ENCODE assay signal across 24 cellular contexts in the genomic region with DNA sequence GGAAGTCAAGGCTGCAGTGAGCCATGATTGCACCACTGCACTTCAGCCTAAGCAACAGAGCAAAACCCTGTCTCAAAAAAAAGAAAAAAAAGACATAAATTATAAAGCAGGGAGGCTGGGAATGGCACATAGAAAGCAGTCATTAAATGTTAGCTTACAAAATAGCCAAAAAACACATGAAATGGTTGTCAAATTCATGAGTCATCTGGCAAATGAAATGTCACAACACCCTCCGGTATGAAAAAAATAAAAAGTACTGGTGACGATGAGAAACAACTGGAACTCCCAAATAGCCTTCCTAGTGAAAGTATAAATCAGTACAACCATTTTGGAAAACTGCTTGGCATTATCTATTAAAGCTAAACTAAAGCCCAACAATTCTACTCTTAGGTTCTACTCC. TPM values are rescaled to one million over a fixed set of nuclear protein-coding genes. Genes with fewer than 3 reads are reported as not detected.
A peak's percentile ranks its signal among the peaks of the same experiment; 100 is the strongest.
DNase-seq lines count a peak whose midpoint lies in the region; ATAC-seq, FAIRE-seq and TF ChIP-seq lines count a peak whose summit lies in the region.
"Had no signal": no experiment of that assay in that cellular context is flagged by ENCODE, and none has a peak within 500 bp of the region (broad histone marks: within the 10 kb centered on the region; RNA-seq: fewer than 3 reads in every experiment).

No MANE protein-coding gene starts in this region.

- H3K27me3 Mint-ChIP-seq in Caco-2 (ENCODE audit: insufficient read depth, unreplicated experiment) = no peaks in the 10 kb centered on the region
- H3K27me3 Mint-ChIP-seq: activated CD4-positive, alpha-beta memory T cell treated with anti-CD3 and anti-CD28 coated beads, Interleukin-2, amount 10 ng/mL, durations not matched to agents 7 days and 5 days; activated T-cell treated with anti-CD3 and anti-CD28 coated beads, Interleukin-2, amount 50 U/mL, for 24 hours; stimulated activated naive B cell treated with anti-CD40 and anti-IgM and Interleukin-4, amounts not matched to agents 10 μg/mL and 1 μg/mL and 100 μg/mL, for 72 hours had no signal

- no peak for TF ChIP-seq RAD21 in A549 (conservative IDR thresholded peaks at IDR 0.05 in 1 of 2, IDR thresholded peaks at IDR 0.05 in 1 of 2)

- H3K4me1 ChIP-seq in A549 (peaks cover 6% of the 10 kb centered on the region), Caco-2 (peaks cover 7% of the 10 kb centered on the region)

- WGBS in A549 (ENCODE audit: missing lambda C conversion rate) = 63% methylated on average over 2 of the region's 2 CpGs

- no peaks in the 10 kb centered on the region for H3K36me3 ChIP-seq in Caco-2 (ENCODE audit: control insufficient read depth, insufficient read depth, low read length)
- H3K36me3 ChIP-seq: left ventricle myocardium inferior, SJCRH30, tibial nerve had no signal

- H3K4me3 ChIP-seq in A549 (no peak overlapping the region), fibroblast of the aortic adventitia (ENCODE audit: low read depth, low read length) (no peak overlapping the region), Caco-2 (ENCODE audit: low read depth, low read length) (no peak overlapping the region)
- H3K4me3 ChIP-seq: HAP-1, left ventricle myocardium inferior, SJCRH30, tibial nerve had no signal

- H3K9me3 Mint-ChIP-seq in Caco-2 (ENCODE audit: unreplicated experiment) = no peaks in the 10 kb centered on the region

- no TSS peak for BruUV-seq in Caco-2 (replicated peaks; lab: Mats Ljungman, UMichigan)

- TF ChIP-seq CTCF in A549 (IDR thresholded peaks at IDR 0.05) = no peak
- TF ChIP-seq CTCF in fibroblast of the aortic adventitia (IDR thresholded peaks at IDR 0.05; ENCODE audit: insufficient read depth, low read length) = no peak
- no peak for TF ChIP-seq CTCF in Caco-2 (IDR thresholded peaks at IDR 0.05; ENCODE audit: insufficient read depth in 1 of 2, low read depth in 1 of 2, low read length in 1 of 2, severe bottlenecking in 1 of 2, unreplicated experiment in 1 of 2)

- no peak overlapping the region for H3K27ac ChIP-seq in A549
- H3K27ac ChIP-seq: left ventricle myocardium inferior, SJCRH30 had no signal

- H3K4me3 Mint-ChIP-seq in Caco-2 (ENCODE audit: unreplicated experiment) = no peak overlapping the region
- H3K4me3 Mint-ChIP-seq: activated CD4-positive, alpha-beta memory T cell treated with anti-CD3 and anti-CD28 coated beads, Interleukin-2, amount 10 ng/mL, durations not matched to agents 7 days and 5 days; activated T-cell treated with anti-CD3 and anti-CD28 coated beads, Interleukin-2, amount 50 U/mL, for 24 hours; stimulated activated naive B cell treated with anti-CD40 and anti-IgM and Interleukin-4, amounts not matched to agents 10 μg/mL and 1 μg/mL and 100 μg/mL, for 72 hours had no signal

- no peak for TF ChIP-seq EP300 in A549 (IDR thresholded peaks at IDR 0.05)

- H3K4me1 Mint-ChIP-seq in Caco-2 (ENCODE audit: low read depth, unreplicated experiment) = peaks cover 12% of the 10 kb centered on the region

- no peak for FAIRE-seq in A549 (lab: Jason Lieb, UNC)
- FAIRE-seq: astrocyte, colon had no signal

- no peak overlapping the region for H3K27ac Mint-ChIP-seq in Caco-2 (ENCODE audit: unreplicated experiment)
- H3K27ac Mint-ChIP-seq: activated CD4-positive, alpha-beta memory T cell treated with anti-CD3 and anti-CD28 coated beads, Interleukin-2, amount 10 ng/mL, durations not matched to agents 7 days and 5 days; activated naive CD4-positive, alpha-beta T cell treated with anti-CD3 and anti-CD28 coated beads for 36 hours; activated T-cell treated with anti-CD3 and anti-CD28 coated beads, Interleukin-2, amount 50 U/mL, for 24 hours; stimulated activated naive B cell treated with anti-CD40 and anti-IgM and Interleukin-4, amounts not matched to agents 10 μg/mL and 1 μg/mL and 100 μg/mL, for 72 hours had no signal

- no peak for TF ChIP-seq POLR2A in A549 (IDR thresholded peaks at IDR 0.05; ENCODE audit: low read length)

- CTCF ChIA-PET in A549 (lab: Yijun Ruan, JAX) = interaction anchor here (0.6 to 2.8 kb wide), 10 partner anchors 9 to 156 kb away, joined by 3 to 15 read pairs (median 3); no protein-coding TSS in a partner anchor
- CTCF ChIA-PET in Caco-2 (lab: Charles Lee) = interaction anchor here (0.6 to 0.9 kb wide), 3 partner anchors 64 to 203 kb away, joined by 3 to 4 read pairs (median 4); a partner anchor contains a TSS

- POLR2A ChIA-PET in A549 (lab: Yijun Ruan, JAX) (no interaction called here), Caco-2 (lab: Charles Lee) (no interaction called here)

- ATAC-seq in A549 = no peak
- ATAC-seq: stimulated activated naive B cell treated with anti-CD40 and anti-IgM and Interleukin-4, amounts not matched to agents 10 μg/mL and 1 μg/mL and 100 μg/mL, for 72 hours had no signal

- H3K27me3 ChIP-seq in Caco-2 (replicated peaks; ENCODE audit: control insufficient read depth, insufficient read depth, low read length) = no peaks in the 10 kb centered on the region
- H3K27me3 ChIP-seq: SJCRH30, tibial nerve had no signal

- intact Hi-C loops in Caco-2 (cut with micrococcal nuclease; ENCODE audit: unreplicated experiment) = no loop called here

- H3K4me2 ChIP-seq in A549 = no peak overlapping the region

- DNase-seq in A549 (ENCODE audit: low read depth in 1 of 2, low spot score in 1 of 2) (no peak), GM03348 (ENCODE audit: low spot score) (peak; percentile 77), NOMO-1 treated with dmso at 0.1 percent for 144 hours (lab: John Stamatoyannopoulos, UW; ENCODE audit: unreplicated experiment) (peak; percentile 6), fibroblast of the aortic adventitia (ENCODE audit: low read depth) (peak; percentile 77), Kasumi-1 (lab: John Stamatoyannopoulos, UW) (no peak), foreskin melanocyte (no peak), DMS79 (lab: John Stamatoyannopoulos, UW) (no peak), Caco-2 (no peak)
- DNase-seq: activated CD4-positive, alpha-beta memory T cell treated with anti-CD3 and anti-CD28 coated beads, Interleukin-2, amount 10 ng/mL, durations not matched to agents 7 days and 5 days; activated naive CD4-positive, alpha-beta T cell treated with anti-CD3 and anti-CD28 coated beads for 36 hours; activated T-cell treated with anti-CD3 and anti-CD28 coated beads, Interleukin-2, amount 50 U/mL, for 24 hours; CD8-positive, alpha-beta memory T cell; left ventricle myocardium inferior; NCI-H2081; NCI-H524; SJCRH30; stimulated activated CD4-positive, alpha-beta T cell treated with anti-CD3 and anti-CD28 coated beads, Interleukin-15, amount 100 ng/mL, for 24 hours; stimulated activated naive B cell treated with anti-CD40 and anti-IgM and Interleukin-4, amounts not matched to agents 10 μg/mL and 1 μg/mL and 100 μg/mL, for 72 hours had no signal

- H3K36me3 Mint-ChIP-seq in Caco-2 (ENCODE audit: insufficient read depth, unreplicated experiment) = peaks cover 25% of the 10 kb centered on the region

- no peaks in the 10 kb centered on the region for H3K9me3 ChIP-seq in A549
- 0 out of 2 replicates have a peak, but pooled peaks cover 4% of the 10 kb centered on the region for H3K9me3 ChIP-seq in Caco-2
- H3K9me3 ChIP-seq: SJCRH30, tibial nerve had no signal

TF ChIP-seq in A549, 52 proteins besides CTCF, POLR2A, EP300 and RAD21:
- TF ChIP-seq MYC (IDR thresholded peaks at IDR 0.05; ENCODE audit: borderline replicate concordance, low read length) = no peak
- TF ChIP-seq FOSL2 (IDR thresholded peaks at IDR 0.05) = no peak
- TF ChIP-seq FOSL2 (CRISPR knock-in tag; IDR thresholded peaks at IDR 0.05) = peak; percentile 39; the same call in 1 of the 2 replicates

RNA-seq across cellular contexts. Expression of a gene that starts 3.6 kb away (rescaled TPM):
- polyA plus RNA-seq in A549 (2011; rRNA removed) (18.6 and 21.1 TPM in 2 replicates), A549 (2017; fragmentation: RNase III; extraction: RNeasy Plus Mini Kit Qiagen cat#74134 plus additional on column Dnase treatment) (18.1 to 21.0 TPM (median 19.1 TPM) in 3 replicates)
- 43.2 and 53.0 TPM in 2 replicates for polyA plus RNA-seq in A549 (2012; cell fraction: cytosol; rRNA removed)
- 124 and 158 TPM in 2 replicates for polyA plus RNA-seq in A549 (2012; cell fraction: nucleus; rRNA removed)
- polyA minus RNA-seq in A549 (2011; rRNA and poly(A)+ RNA removed) = 14.3 and 22.3 TPM in 2 replicates
- total RNA-seq in fibroblast of the aortic adventitia (ENCODE audit: low replicate concordance) (8.3 and 23.7 TPM in 2 replicates), Caco-2 (2022) (31.8 and 32.4 TPM in 2 replicates)

RNA-seq across cellular contexts. Expression of a gene that starts 37.4 kb away (rescaled TPM):
- polyA plus RNA-seq in A549 (2011; rRNA removed) = 0.17 and 0.28 TPM in 2 replicates
- polyA plus RNA-seq in A549 (2012; cell fraction: cytosol; rRNA removed) = 0.05 and 0.19 TPM in 2 replicates
- 0.11 and 0.20 TPM in 2 replicates for polyA plus RNA-seq in A549 (2012; cell fraction: nucleus; rRNA removed)
- polyA plus RNA-seq in A549 (2017; fragmentation: RNase III; extraction: RNeasy Plus Mini Kit Qiagen cat#74134 plus additional on column Dnase treatment) = 0.10 to 0.28 TPM (median 0.10 TPM) in 3 replicates
- 0.91 TPM in 1 of 2 replicates, not detected in the other for polyA minus RNA-seq in A549 (2011; rRNA and poly(A)+ RNA removed)
- total RNA-seq in fibroblast of the aortic adventitia (ENCODE audit: low replicate concordance) = 0.09 TPM in 1 of 2 replicates, not detected in the other
- total RNA-seq in Caco-2 (2022) = 1.1 and 1.2 TPM in 2 replicates
- total RNA-seq: A172; activated CD4-positive, alpha-beta memory T cell treated with anti-CD3 and anti-CD28 coated beads, Interleukin-2, amount 10 ng/mL, durations not matched to agents 7 days and 5 days; astrocyte; CD8-positive, alpha-beta memory T cell; HT-29; left ventricle myocardium inferior; SJCRH30 had no signal
- polyA plus RNA-seq: CD8-positive, alpha-beta memory T cell had no signal

Comparison
In these comparisons a context has a peak if more than half of its experiments do, and no peak if none do; other contexts are left out.
1. DNase-seq: peak in GM03348 (single experiment), NOMO-1 treated with dmso at 0.1 percent for 144 hours (single experiment) and fibroblast of the aortic adventitia (single experiment); none in A549 (0 of 2), Kasumi-1 (0 of 2), foreskin melanocyte (single experiment), DMS79 (single experiment) and Caco-2 (0 of 2).